1 cellular context compared by ENCODE assay signal in genomic region chr10:108167766-108168165, GRCh38.
TF ChIP-seq lines count a peak whose summit lies in the region.

No MANE protein-coding gene starts in this region.

TF ChIP-seq in H1, 55 proteins besides CTCF, POLR2A, EP300 and RAD21 (continued from another document):
- TF ChIP-seq, protein P1, sequence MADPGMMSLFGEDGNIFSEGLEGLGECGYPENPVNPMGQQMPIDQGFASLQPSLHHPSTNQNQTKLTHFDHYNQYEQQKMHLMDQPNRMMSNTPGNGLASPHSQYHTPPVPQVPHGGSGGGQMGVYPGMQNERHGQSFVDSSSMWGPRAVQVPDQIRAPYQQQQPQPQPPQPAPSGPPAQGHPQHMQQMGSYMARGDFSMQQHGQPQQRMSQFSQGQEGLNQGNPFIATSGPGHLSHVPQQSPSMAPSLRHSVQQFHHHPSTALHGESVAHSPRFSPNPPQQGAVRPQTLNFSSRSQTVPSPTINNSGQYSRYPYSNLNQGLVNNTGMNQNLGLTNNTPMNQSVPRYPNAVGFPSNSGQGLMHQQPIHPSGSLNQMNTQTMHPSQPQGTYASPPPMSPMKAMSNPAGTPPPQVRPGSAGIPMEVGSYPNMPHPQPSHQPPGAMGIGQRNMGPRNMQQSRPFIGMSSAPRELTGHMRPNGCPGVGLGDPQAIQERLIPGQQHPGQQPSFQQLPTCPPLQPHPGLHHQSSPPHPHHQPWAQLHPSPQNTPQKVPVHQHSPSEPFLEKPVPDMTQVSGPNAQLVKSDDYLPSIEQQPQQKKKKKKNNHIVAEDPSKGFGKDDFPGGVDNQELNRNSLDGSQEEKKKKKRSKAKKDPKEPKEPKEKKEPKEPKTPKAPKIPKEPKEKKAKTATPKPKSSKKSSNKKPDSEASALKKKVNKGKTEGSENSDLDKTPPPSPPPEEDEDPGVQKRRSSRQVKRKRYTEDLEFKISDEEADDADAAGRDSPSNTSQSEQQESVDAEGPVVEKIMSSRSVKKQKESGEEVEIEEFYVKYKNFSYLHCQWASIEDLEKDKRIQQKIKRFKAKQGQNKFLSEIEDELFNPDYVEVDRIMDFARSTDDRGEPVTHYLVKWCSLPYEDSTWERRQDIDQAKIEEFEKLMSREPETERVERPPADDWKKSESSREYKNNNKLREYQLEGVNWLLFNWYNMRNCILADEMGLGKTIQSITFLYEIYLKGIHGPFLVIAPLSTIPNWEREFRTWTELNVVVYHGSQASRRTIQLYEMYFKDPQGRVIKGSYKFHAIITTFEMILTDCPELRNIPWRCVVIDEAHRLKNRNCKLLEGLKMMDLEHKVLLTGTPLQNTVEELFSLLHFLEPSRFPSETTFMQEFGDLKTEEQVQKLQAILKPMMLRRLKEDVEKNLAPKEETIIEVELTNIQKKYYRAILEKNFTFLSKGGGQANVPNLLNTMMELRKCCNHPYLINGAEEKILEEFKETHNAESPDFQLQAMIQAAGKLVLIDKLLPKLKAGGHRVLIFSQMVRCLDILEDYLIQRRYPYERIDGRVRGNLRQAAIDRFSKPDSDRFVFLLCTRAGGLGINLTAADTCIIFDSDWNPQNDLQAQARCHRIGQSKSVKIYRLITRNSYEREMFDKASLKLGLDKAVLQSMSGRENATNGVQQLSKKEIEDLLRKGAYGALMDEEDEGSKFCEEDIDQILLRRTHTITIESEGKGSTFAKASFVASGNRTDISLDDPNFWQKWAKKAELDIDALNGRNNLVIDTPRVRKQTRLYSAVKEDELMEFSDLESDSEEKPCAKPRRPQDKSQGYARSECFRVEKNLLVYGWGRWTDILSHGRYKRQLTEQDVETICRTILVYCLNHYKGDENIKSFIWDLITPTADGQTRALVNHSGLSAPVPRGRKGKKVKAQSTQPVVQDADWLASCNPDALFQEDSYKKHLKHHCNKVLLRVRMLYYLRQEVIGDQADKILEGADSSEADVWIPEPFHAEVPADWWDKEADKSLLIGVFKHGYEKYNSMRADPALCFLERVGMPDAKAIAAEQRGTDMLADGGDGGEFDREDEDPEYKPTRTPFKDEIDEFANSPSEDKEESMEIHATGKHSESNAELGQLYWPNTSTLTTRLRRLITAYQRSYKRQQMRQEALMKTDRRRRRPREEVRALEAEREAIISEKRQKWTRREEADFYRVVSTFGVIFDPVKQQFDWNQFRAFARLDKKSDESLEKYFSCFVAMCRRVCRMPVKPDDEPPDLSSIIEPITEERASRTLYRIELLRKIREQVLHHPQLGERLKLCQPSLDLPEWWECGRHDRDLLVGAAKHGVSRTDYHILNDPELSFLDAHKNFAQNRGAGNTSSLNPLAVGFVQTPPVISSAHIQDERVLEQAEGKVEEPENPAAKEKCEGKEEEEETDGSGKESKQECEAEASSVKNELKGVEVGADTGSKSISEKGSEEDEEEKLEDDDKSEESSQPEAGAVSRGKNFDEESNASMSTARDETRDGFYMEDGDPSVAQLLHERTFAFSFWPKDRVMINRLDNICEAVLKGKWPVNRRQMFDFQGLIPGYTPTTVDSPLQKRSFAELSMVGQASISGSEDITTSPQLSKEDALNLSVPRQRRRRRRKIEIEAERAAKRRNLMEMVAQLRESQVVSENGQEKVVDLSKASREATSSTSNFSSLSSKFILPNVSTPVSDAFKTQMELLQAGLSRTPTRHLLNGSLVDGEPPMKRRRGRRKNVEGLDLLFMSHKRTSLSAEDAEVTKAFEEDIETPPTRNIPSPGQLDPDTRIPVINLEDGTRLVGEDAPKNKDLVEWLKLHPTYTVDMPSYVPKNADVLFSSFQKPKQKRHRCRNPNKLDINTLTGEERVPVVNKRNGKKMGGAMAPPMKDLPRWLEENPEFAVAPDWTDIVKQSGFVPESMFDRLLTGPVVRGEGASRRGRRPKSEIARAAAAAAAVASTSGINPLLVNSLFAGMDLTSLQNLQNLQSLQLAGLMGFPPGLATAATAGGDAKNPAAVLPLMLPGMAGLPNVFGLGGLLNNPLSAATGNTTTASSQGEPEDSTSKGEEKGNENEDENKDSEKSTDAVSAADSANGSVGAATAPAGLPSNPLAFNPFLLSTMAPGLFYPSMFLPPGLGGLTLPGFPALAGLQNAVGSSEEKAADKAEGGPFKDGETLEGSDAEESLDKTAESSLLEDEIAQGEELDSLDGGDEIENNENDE (IDR thresholded peaks at IDR 0.05; ENCODE audit: insufficient replicate concordance, low read length), result no peak
- no peak for TF ChIP-seq RFX5 (IDR thresholded peaks at IDR 0.05; ENCODE audit: borderline replicate concordance, low read depth, low read length)
